In genomic region chr3:18828637-18829036, GRCh38 we compare ENCODE assay signal across 4 cellular contexts.
"Had no signal": no experiment of that assay in that cellular context is flagged by ENCODE, and none has a peak within 500 bp of the region (broad histone marks: within the 10 kb centered on the region; RNA-seq: fewer than 3 reads in every experiment).

No MANE protein-coding gene starts in this region.

- H3K4me1 ChIP-seq: HAP-1 had no signal

- ATAC-seq: GM23338, HCT116 had no signal

- H3K27ac ChIP-seq: GM23248 had no signal

- H3K36me3 ChIP-seq: HAP-1 had no signal

- H3K4me3 ChIP-seq: GM23248, GM23338, HAP-1 had no signal

- H3K9me3 ChIP-seq: HAP-1 had no signal
